ENCODE assay signal across 22 cellular contexts in the genomic region with DNA sequence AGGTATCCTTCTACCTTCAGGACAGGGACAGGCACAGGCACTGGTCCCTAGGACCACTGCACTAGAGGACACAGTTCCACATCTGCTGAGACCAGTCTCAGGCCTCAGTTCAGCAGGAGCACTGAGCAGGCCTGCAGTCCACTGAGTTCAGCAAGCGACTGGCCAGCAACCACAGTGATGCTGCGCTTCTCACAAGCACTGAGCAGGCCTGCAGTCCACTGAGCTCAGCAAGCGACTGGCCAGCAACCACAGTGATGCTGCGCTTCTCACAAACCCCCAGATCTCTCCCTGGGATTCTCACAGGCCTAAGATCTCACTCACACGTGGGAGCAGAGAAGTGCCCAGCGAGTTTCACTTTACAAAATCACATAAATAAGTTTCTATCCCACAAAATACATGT.
A peak's percentile ranks its signal among the peaks of the same experiment; 100 is the strongest.
DNase-seq lines count a peak whose midpoint lies in the region; ATAC-seq and TF ChIP-seq lines count a peak whose summit lies in the region.
"Had no signal": no experiment of that assay in that cellular context is flagged by ENCODE, and none has a peak within 500 bp of the region (broad histone marks: within the 10 kb centered on the region; RNA-seq: fewer than 3 reads in every experiment).

No MANE protein-coding gene starts in this region.

- peak overlapping the region in 1 of 9 donors; percentile 29 for H3K27ac Mint-ChIP-seq in naive thymus-derived CD4-positive, alpha-beta T cell
- H3K27ac Mint-ChIP-seq: H9; T-helper 1 cell treated with Interleukin-12 subunit alpha and Interleukin-12 subunit beta and Interleukin-4 antibody, amounts not matched to agents 30 μg/mL and 1 μg/mL, for 36 hours had no signal

- H3K27me3 Mint-ChIP-seq in naive thymus-derived CD4-positive, alpha-beta T cell = no peaks in the 10 kb centered on the region
- no peaks in the 10 kb centered on the region for H3K27me3 Mint-ChIP-seq in activated T-cell treated with anti-CD3 and anti-CD28 coated beads, Interleukin-2, amount 50 U/mL, for 4 hours (ENCODE audit: low read depth)

- H3K9me3 ChIP-seq in SK-N-MC (ENCODE audit: low read depth, low read length) (no peaks in the 10 kb centered on the region), psoas muscle (peaks cover 9% of the 10 kb centered on the region)
- H3K9me3 ChIP-seq in naive thymus-derived CD4-positive, alpha-beta T cell (ENCODE audit: control insufficient read depth in 2 of 3, low read length in 3 of 3) = peaks cover 0 to 6% (median 0%) of the 10 kb centered on the region in 3 experiments

- H3K27ac ChIP-seq in SK-N-MC (peak overlapping the region; percentile 90), psoas muscle (no peak overlapping the region)
- no peak overlapping the region for H3K27ac ChIP-seq in naive thymus-derived CD4-positive, alpha-beta T cell (ENCODE audit: low read depth, low read length)
- H3K27ac ChIP-seq: right atrium auricular region had no signal

- H3K36me3 ChIP-seq in SK-N-MC (ENCODE audit: insufficient read depth, low read length) (no peaks in the 10 kb centered on the region), psoas muscle (ENCODE audit: insufficient read depth in 1 of 2, low read depth in 1 of 2) (no peaks in the 10 kb centered on the region)
- no peaks in the 10 kb centered on the region for H3K36me3 ChIP-seq in naive thymus-derived CD4-positive, alpha-beta T cell (ENCODE audit: control insufficient read depth in 2 of 3, insufficient read depth in 3 of 3, low read length in 3 of 3)
- H3K36me3 ChIP-seq: right atrium auricular region had no signal

- POLR2A ChIA-PET in naive thymus-derived CD4-positive, alpha-beta T cell (lab: Charles Lee) = no interaction called here

- peaks cover 7 to 20% (median 11%) of the 10 kb centered on the region in 11 donors for H3K9me3 Mint-ChIP-seq in naive thymus-derived CD4-positive, alpha-beta T cell
- peaks cover 12% of the 10 kb centered on the region for H3K9me3 Mint-ChIP-seq in activated T-cell treated with anti-CD3 and anti-CD28 coated beads, Interleukin-2, amount 50 U/mL, for 4 hours

- intact Hi-C loops in naive thymus-derived CD4-positive, alpha-beta T cell (cut with micrococcal nuclease) = no loop called here
- intact Hi-C loops in psoas muscle (cut with DNase I) = no loop called here

- peaks cover 0 to 9% (median 0%) of the 10 kb centered on the region in 7 donors for H3K4me1 Mint-ChIP-seq in naive thymus-derived CD4-positive, alpha-beta T cell
- H3K4me1 Mint-ChIP-seq in activated T-cell treated with anti-CD3 and anti-CD28 coated beads, Interleukin-2, amount 50 U/mL, for 4 hours (ENCODE audit: low read depth) = no peaks in the 10 kb centered on the region
- H3K4me1 Mint-ChIP-seq: H9 had no signal

- H3K27me3 ChIP-seq in naive thymus-derived CD4-positive, alpha-beta T cell (ENCODE audit: control insufficient read depth in 2 of 2, insufficient read depth in 2 of 2, low read length in 2 of 2) = no peaks in the 10 kb centered on the region
- peaks cover 0 to 3% (median 0%) of the 10 kb centered on the region in 3 donors for H3K27me3 ChIP-seq in psoas muscle (ENCODE audit: insufficient read depth in 3 of 3, low read length in 2 of 3)
- H3K27me3 ChIP-seq: foreskin keratinocyte, right atrium auricular region had no signal

- no peak for TF ChIP-seq CTCF in psoas muscle (IDR thresholded peaks at IDR 0.05)

- CTCF ChIA-PET in naive thymus-derived CD4-positive, alpha-beta T cell (lab: Charles Lee) = no interaction called here

- H3K36me3 Mint-ChIP-seq in naive thymus-derived CD4-positive, alpha-beta T cell = peaks cover under 1 to 11% (median 3%) of the 10 kb centered on the region in 5 donors
- peaks cover 3% of the 10 kb centered on the region for H3K36me3 Mint-ChIP-seq in activated T-cell treated with anti-CD3 and anti-CD28 coated beads, Interleukin-2, amount 50 U/mL, for 4 hours (ENCODE audit: insufficient read depth)
- H3K36me3 Mint-ChIP-seq: brain had no signal

- H3K4me1 ChIP-seq in naive thymus-derived CD4-positive, alpha-beta T cell (ENCODE audit: control insufficient read depth in 2 of 2, insufficient read depth in 2 of 2, low read length in 2 of 2) = no peaks in the 10 kb centered on the region
- no peaks in the 10 kb centered on the region for H3K4me1 ChIP-seq in psoas muscle
- H3K4me1 ChIP-seq: right atrium auricular region had no signal

- no peak overlapping the region for H3K9ac ChIP-seq in SK-N-MC (ENCODE audit: insufficient read length)

- H3K4me3 ChIP-seq in SK-N-MC (peak overlapping the region; percentile 65), psoas muscle (no peak overlapping the region)
- no peak overlapping the region for H3K4me3 ChIP-seq in naive thymus-derived CD4-positive, alpha-beta T cell (ENCODE audit: low read length)
- H3K4me3 ChIP-seq: right atrium auricular region had no signal

- 70 to 73% (median 71%) methylated on average over 6 of the region's 6 CpGs for WGBS in psoas muscle, 3 donors

- ATAC-seq in GM19324 (IDR thresholded peaks at IDR 0.05; ENCODE audit: low FRiP score, unreplicated experiment) (peak; percentile 11), GM19023 (IDR thresholded peaks at IDR 0.05; ENCODE audit: unreplicated experiment) (no peak), psoas muscle (no peak)
- peak; percentile 57 for ATAC-seq in naive thymus-derived CD4-positive, alpha-beta T cell
- no peak for ATAC-seq in activated T-cell treated with anti-CD3 and anti-CD28 coated beads, Interleukin-2, amount 50 U/mL, for 4 hours
- ATAC-seq: foreskin keratinocyte; stimulated activated naive CD8-positive, alpha-beta T cell treated with anti-CD3 and anti-CD28 coated beads, Interleukin-15, Interleukin-2, amounts not matched to agents 100 U/mL and 50 U/mL, for 24 hours had no signal

- DNase-seq in SK-N-MC (ENCODE audit: low read depth, low spot score) = no peak
- DNase-seq in naive thymus-derived CD4-positive, alpha-beta T cell = no peak
- no peak for DNase-seq in activated T-cell treated with anti-CD3 and anti-CD28 coated beads, Interleukin-2, amount 50 U/mL, for 4 hours
- DNase-seq in activated T-cell treated with anti-CD3 and anti-CD28 coated beads for 4 hours = no peak
- no peak for DNase-seq in psoas muscle
- DNase-seq: activated CD4-positive, alpha-beta T cell treated with anti-CD3 and anti-CD28 coated beads for 1 hour; activated T-cell treated with anti-CD3 and anti-CD28 coated beads, Interleukin-2, amount 50 U/mL, for 1 hour; DMS153; effector memory CD4-positive, alpha-beta T cell; erythroblast; foreskin keratinocyte; H9; mesenchymal stem cell; NCI-H1436 treated with DMSO at 0.1 percent for 48 hours; NCI-H2171 treated with DMSO at 0.1 percent for 48 hours; NCI-H526; stimulated activated naive CD8-positive, alpha-beta T cell treated with anti-CD3 and anti-CD28 coated beads, Interleukin-15, Interleukin-2, amounts not matched to agents 100 U/mL and 50 U/mL, for 24 hours had no signal

- H3K4me3 Mint-ChIP-seq in naive thymus-derived CD4-positive, alpha-beta T cell = no peak overlapping the region
- H3K4me3 Mint-ChIP-seq in activated T-cell treated with anti-CD3 and anti-CD28 coated beads, Interleukin-2, amount 50 U/mL, for 4 hours = no peak overlapping the region
- H3K4me3 Mint-ChIP-seq: brain; H9; T-helper 1 cell treated with Interleukin-12 subunit alpha and Interleukin-12 subunit beta and Interleukin-4 antibody, amounts not matched to agents 30 μg/mL and 1 μg/mL, for 36 hours had no signal

Comparison
In these comparisons a context has a peak if more than half of its experiments do, and no peak if none do; other contexts are left out.
1. ATAC-seq: peak in GM19324 (single experiment) and naive thymus-derived CD4-positive, alpha-beta T cell (single experiment); none in GM19023 (single experiment), activated T-cell treated with anti-CD3 and anti-CD28 coated beads, Interleukin-2, amount 50 U/mL, for 4 hours (0 of 2) and psoas muscle (0 of 4).